1 cellular context compared by ENCODE assay signal in genomic region chr16:30521873-30522641, GRCh38.
TF ChIP-seq lines count a peak whose summit lies in the region.

No MANE protein-coding gene starts in this region.

TF ChIP-seq in HepG2, 621 proteins besides CTCF, POLR2A, EP300 and RAD21 (continued from another document and continues in another):
- no peak; the same call in 1 of the 2 replicates for TF ChIP-seq ZNF251 (CRISPR knock-in tag; IDR thresholded peaks at IDR 0.05)
- no peak for TF ChIP-seq KAT7 (CRISPR knock-in tag; IDR thresholded peaks at IDR 0.05; ENCODE audit: borderline replicate concordance)
- no peak for TF ChIP-seq ZNF34 (CRISPR knock-in tag; IDR thresholded peaks at IDR 0.05; ENCODE audit: borderline replicate concordance)
- TF ChIP-seq KLF16 (CRISPR knock-in tag; IDR thresholded peaks at IDR 0.05) = peak in 1 of 2 experiments; percentile 31; a peak in 1 of 4 replicates
- no peak for TF ChIP-seq REL (CRISPR knock-in tag; conservative IDR thresholded peaks at IDR 0.05)
- peak; percentile 76 for TF ChIP-seq JUND (CRISPR knock-in tag; IDR thresholded peaks at IDR 0.05)
- no peak for TF ChIP-seq ZNF788 (CRISPR knock-in tag; IDR thresholded peaks at IDR 0.05; ENCODE audit: borderline replicate concordance)
- TF ChIP-seq ZNF562 (CRISPR knock-in tag; IDR thresholded peaks at IDR 0.05; ENCODE audit: borderline replicate concordance) = no peak
- TF ChIP-seq YEATS2 (CRISPR knock-in tag; IDR thresholded peaks at IDR 0.05; ENCODE audit: borderline replicate concordance) = peak; percentile 41; the same call in 1 of the 2 replicates
- TF ChIP-seq BRD4 (CRISPR knock-in tag; IDR thresholded peaks at IDR 0.05) = no peak
- no peak; the same call in 1 of the 2 replicates for TF ChIP-seq ZNF513 (CRISPR knock-in tag; conservative IDR thresholded peaks at IDR 0.05)
- no peak for TF ChIP-seq ZNF615 (CRISPR knock-in tag; IDR thresholded peaks at IDR 0.05; ENCODE audit: borderline replicate concordance)
- no peak for TF ChIP-seq ZNF367 (CRISPR knock-in tag; IDR thresholded peaks at IDR 0.05; ENCODE audit: borderline replicate concordance)
- TF ChIP-seq ZNF207 (IDR thresholded peaks at IDR 0.05; ENCODE audit: borderline replicate concordance) = no peak
- TF ChIP-seq HBP1 (CRISPR knock-in tag; IDR thresholded peaks at IDR 0.05; ENCODE audit: low read depth) = peak; percentile 70; the same call in 1 of the 2 replicates
- no peak for TF ChIP-seq ZBTB4 (CRISPR knock-in tag; IDR thresholded peaks at IDR 0.05; ENCODE audit: borderline replicate concordance)
- TF ChIP-seq ZMAT3 (CRISPR knock-in tag; conservative IDR thresholded peaks at IDR 0.05) = peak; percentile 66; the same call in 1 of the 2 replicates
- TF ChIP-seq ZNF256 (CRISPR knock-in tag; conservative IDR thresholded peaks at IDR 0.05) = no peak
- no peak for TF ChIP-seq SIN3B (IDR thresholded peaks at IDR 0.05; ENCODE audit: low read length)
- TF ChIP-seq CAMTA2 (CRISPR knock-in tag; IDR thresholded peaks at IDR 0.05; ENCODE audit: borderline replicate concordance) = no peak
- peak; percentile 69; the same call in 1 of the 2 replicates for TF ChIP-seq ZNF333 (CRISPR knock-in tag; IDR thresholded peaks at IDR 0.05; ENCODE audit: borderline replicate concordance)
- peak; percentile 84; the same call in 1 of the 2 replicates for TF ChIP-seq ZNF280B (CRISPR knock-in tag; IDR thresholded peaks at IDR 0.05; ENCODE audit: borderline replicate concordance)
- no peak for TF ChIP-seq KDM1A (CRISPR knock-in tag; IDR thresholded peaks at IDR 0.05)
- no peak for TF ChIP-seq ZNF7 (CRISPR knock-in tag; IDR thresholded peaks at IDR 0.05)
- no peak; the same call in 1 of the 2 replicates for TF ChIP-seq AHR (CRISPR knock-in tag; IDR thresholded peaks at IDR 0.05)
- TF ChIP-seq HDAC2 (CRISPR knock-in tag; IDR thresholded peaks at IDR 0.05) = peak; percentile 71; the same call in 1 of the 2 replicates
- TF ChIP-seq BCL3 (CRISPR knock-in tag; IDR thresholded peaks at IDR 0.05) = 0 out of 2 replicates have a peak, but pooled peaks have one; percentile 62
- no peak for TF ChIP-seq SRSF4 (IDR thresholded peaks at IDR 0.05; ENCODE audit: low read depth, low read length, poor library complexity, severe bottlenecking)
- TF ChIP-seq ZNF670 (CRISPR knock-in tag; IDR thresholded peaks at IDR 0.05; ENCODE audit: borderline replicate concordance) = no peak
- no peak for TF ChIP-seq TRIM22 (IDR thresholded peaks at IDR 0.05)
- TF ChIP-seq ZNF362 (CRISPR knock-in tag; IDR thresholded peaks at IDR 0.05; ENCODE audit: borderline replicate concordance) = no peak; the same call in 1 of the 2 replicates
- TF ChIP-seq ZFYVE20 (CRISPR knock-in tag; IDR thresholded peaks at IDR 0.05; ENCODE audit: borderline replicate concordance, low read depth) = no peak
- no peak for TF ChIP-seq NBN (conservative IDR thresholded peaks at IDR 0.05)
- TF ChIP-seq ZXDC (CRISPR knock-in tag; IDR thresholded peaks at IDR 0.05) = no peak
- no peak for TF ChIP-seq WIZ (CRISPR knock-in tag; IDR thresholded peaks at IDR 0.05)
- no peak for TF ChIP-seq E2F1 (CRISPR knock-in tag; IDR thresholded peaks at IDR 0.05)
- no peak for TF ChIP-seq TERF1 (CRISPR knock-in tag; IDR thresholded peaks at IDR 0.05)
- no peak for TF ChIP-seq ZNF543 (CRISPR knock-in tag; IDR thresholded peaks at IDR 0.05)
- TF ChIP-seq HNRNPL (IDR thresholded peaks at IDR 0.05; ENCODE audit: low read depth, low read length) = no peak
- no peak for TF ChIP-seq ASH2L (IDR thresholded peaks at IDR 0.05; ENCODE audit: insufficient read length, low read depth, low read length)
- no peak for TF ChIP-seq TSC22D2 (CRISPR knock-in tag; IDR thresholded peaks at IDR 0.05; ENCODE audit: borderline replicate concordance)
- no peak for TF ChIP-seq TBX2 (CRISPR knock-in tag; IDR thresholded peaks at IDR 0.05; ENCODE audit: borderline replicate concordance)
- TF ChIP-seq GTF2F1 (IDR thresholded peaks at IDR 0.05; ENCODE audit: low read length) = no peak
- TF ChIP-seq, protein P1, sequence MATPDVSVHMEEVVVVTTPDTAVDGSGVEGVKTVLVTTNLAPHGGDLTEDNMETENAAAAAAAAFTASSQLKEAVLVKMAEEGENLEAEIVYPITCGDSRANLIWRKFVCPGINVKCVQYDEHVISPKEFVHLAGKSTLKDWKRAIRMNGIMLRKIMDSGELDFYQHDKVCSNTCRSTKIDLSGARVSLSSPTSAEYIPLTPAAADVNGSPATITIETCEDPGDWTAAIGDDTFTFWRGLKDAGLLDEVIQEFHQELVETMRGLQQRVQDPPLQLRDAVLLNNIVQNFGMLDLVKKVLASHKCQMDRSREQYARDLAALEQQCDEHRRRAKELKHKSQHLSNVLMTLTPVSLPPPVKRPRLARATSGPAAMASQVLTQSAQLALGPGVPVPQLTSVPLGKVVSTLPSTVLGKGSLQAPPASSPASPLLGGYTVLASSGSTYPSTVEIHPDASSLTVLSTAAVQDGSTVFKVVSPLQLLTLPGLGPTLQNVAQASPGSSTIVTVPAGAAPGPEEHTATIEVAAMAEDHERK (CRISPR knock-in tag; IDR thresholded peaks at IDR 0.05; ENCODE audit: low read depth) = no peak
- TF ChIP-seq ARID2 (CRISPR knock-in tag; IDR thresholded peaks at IDR 0.05; ENCODE audit: borderline replicate concordance) = 0 out of 2 replicates have a peak, but pooled peaks have one; percentile 55
